ENCODE assay signal across 8 cellular contexts in the genomic region with DNA sequence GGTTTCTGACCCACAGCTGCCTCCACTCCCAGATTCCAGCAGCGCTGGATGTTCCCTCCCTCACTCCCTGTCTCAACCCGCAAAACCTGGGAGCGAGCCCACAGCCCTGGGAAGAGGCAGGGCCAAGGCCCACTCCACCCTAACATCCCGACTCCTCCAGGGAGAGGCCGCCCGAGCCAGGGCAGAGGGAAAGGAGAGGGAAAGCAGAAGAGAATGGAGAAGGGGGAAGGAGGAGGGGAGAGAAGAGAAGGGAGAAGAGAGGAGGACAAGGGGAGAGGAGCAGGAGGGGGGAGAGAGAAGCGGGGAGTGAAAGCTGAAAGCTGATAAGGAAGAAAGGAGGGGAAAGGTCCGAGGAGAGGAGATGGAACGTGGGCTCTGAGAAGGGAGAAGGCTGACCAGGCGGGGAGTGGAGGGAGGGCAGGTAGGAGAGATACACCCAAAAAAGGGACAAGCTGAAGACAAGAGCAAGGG.
DNase-seq lines count a peak whose midpoint lies in the region; ATAC-seq and TF ChIP-seq lines count a peak whose summit lies in the region.

No MANE protein-coding gene starts in this region.

- H3K4me3 ChIP-seq in brain microvascular endothelial cell (ENCODE audit: low read depth, low read length) (peak overlapping the region; percentile 37), testis (peak overlapping the region; percentile 19 to 43)

- ATAC-seq in left colon, result peak; percentile 30
- no peak for ATAC-seq in HG02798 (IDR thresholded peaks at IDR 0.05; ENCODE audit: poor library complexity, unreplicated experiment)

- in situ Hi-C loops in brain microvascular endothelial cell (cut with HindIII; ENCODE audit: low pct_ligation_motif_present, low sequenced_read_pairs), result no loop called here

- TF ChIP-seq POLR2A in testis (IDR thresholded peaks at IDR 0.05), result no peak

- H3K36me3 ChIP-seq in brain microvascular endothelial cell (replicated peaks) (no peaks in the 10 kb centered on the region), testis (ENCODE audit: low read depth, missing control alignments) (no peaks in the 10 kb centered on the region)

- intact Hi-C loops in left colon (cut with DNase I, micrococcal nuclease) (loop anchor here (5.0 to 10.0 kb wide), 2 partner anchors 461 to 463 kb away; a partner anchor contains a TSS), testis (cut with DNase I; ENCODE audit: low total_unique reads) (loop anchor here (5.0 kb wide), 1 partner anchor 463 kb away; no protein-coding TSS in a partner anchor)

- H3K27me3 ChIP-seq in brain microvascular endothelial cell (replicated peaks), result no peaks in the 10 kb centered on the region
- H3K27me3 ChIP-seq in testis, result no peaks in the 10 kb centered on the region

- WGBS in testis, 2 donors, result 7 to 17% methylated on average over 9 to 10 of the region's 10 CpGs

- no peaks in the 10 kb centered on the region for H3K9me3 ChIP-seq in testis

- no peak overlapping the region for H3K27ac ChIP-seq in brain microvascular endothelial cell
- no peak overlapping the region for H3K27ac ChIP-seq in testis

- DNase-seq in HuH-7 (ENCODE audit: low spot score), result peak; percentile 12
- no peak for DNase-seq in brain microvascular endothelial cell
- peak; percentile 25 to 39 for DNase-seq in left colon
- peak; percentile 50 for DNase-seq in testis
- DNase-seq in NCI-H2171 treated with DMSO at 0.1 percent for 48 hours (lab: John Stamatoyannopoulos, UW), result no peak
- no peak for DNase-seq in Kasumi-1 (lab: John Stamatoyannopoulos, UW)
- no peak for DNase-seq in NCI-H2029 (lab: John Stamatoyannopoulos, UW)

- TF ChIP-seq CTCF in brain microvascular endothelial cell (IDR thresholded peaks at IDR 0.05; ENCODE audit: low read depth, low read length, missing control alignments) (no peak), testis (IDR thresholded peaks at IDR 0.05) (no peak)

- H3K4me1 ChIP-seq in testis, result no peaks in the 10 kb centered on the region

Comparison
In these comparisons a context has a peak if more than half of its experiments do, and no peak if none do; other contexts are left out.
1. DNase-seq: peak in HuH-7 (single experiment), left colon (2 of 2) and testis (single experiment); none in brain microvascular endothelial cell (single experiment), NCI-H2171 treated with DMSO at 0.1 percent for 48 hours (single experiment), Kasumi-1 (0 of 2) and NCI-H2029 (single experiment).